ENCODE assay signal across 1 cellular context in the genomic region with DNA sequence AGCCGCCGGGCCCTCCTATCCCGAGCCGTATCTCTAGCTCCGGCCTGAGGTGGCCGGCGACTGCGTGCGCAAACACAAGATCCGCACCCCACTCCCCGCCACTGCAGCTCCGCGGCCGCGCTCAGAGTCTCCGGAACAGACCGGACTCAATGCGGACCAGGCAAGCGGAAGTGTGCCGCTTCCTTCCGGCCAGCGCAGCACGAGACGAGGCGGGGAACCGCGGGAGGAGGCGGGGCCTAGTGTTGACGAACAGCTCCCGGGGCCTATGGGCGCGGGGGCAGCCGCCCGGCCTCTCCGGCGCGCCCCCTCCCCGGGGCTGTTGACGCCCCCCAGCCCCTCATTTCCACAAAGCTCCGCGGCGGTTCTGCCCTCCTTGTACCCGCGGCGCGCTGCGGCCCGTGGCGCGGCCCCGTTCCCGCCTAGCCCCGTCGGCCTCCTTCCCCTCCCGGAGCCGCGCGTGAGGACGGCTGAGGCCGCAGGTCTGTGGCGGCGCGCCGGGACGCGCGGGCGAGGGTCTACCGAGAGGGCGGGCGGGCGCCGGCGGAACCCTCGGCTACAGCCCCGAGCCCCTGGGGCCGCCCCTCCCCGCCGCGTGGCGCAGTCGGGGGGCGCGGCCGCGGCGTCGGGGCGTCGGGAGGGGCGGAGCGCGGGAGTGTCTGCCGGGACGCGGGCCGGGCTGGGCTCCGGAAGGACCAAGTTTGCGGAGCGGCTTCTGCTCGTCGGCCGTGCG.
TF ChIP-seq lines count a peak whose summit lies in the region.

A gene with protein sequence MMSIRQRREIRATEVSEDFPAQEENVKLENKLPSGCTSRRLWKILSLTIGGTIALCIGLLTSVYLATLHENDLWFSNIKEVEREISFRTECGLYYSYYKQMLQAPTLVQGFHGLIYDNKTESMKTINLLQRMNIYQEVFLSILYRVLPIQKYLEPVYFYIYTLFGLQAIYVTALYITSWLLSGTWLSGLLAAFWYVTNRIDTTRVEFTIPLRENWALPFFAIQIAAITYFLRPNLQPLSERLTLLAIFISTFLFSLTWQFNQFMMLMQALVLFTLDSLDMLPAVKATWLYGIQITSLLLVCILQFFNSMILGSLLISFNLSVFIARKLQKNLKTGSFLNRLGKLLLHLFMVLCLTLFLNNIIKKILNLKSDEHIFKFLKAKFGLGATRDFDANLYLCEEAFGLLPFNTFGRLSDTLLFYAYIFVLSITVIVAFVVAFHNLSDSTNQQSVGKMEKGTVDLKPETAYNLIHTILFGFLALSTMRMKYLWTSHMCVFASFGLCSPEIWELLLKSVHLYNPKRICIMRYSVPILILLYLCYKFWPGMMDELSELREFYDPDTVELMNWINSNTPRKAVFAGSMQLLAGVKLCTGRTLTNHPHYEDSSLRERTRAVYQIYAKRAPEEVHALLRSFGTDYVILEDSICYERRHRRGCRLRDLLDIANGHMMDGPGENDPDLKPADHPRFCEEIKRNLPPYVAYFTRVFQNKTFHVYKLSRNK (plus strand): TSS at position 340 of the 730 bp plus-strand sequence. CDS start 2,484 bp downstream, outside the sequence.

TF ChIP-seq in HepG2, 621 proteins besides CTCF, POLR2A, EP300 and RAD21 (continued from another document):
- TF ChIP-seq, protein P1, sequence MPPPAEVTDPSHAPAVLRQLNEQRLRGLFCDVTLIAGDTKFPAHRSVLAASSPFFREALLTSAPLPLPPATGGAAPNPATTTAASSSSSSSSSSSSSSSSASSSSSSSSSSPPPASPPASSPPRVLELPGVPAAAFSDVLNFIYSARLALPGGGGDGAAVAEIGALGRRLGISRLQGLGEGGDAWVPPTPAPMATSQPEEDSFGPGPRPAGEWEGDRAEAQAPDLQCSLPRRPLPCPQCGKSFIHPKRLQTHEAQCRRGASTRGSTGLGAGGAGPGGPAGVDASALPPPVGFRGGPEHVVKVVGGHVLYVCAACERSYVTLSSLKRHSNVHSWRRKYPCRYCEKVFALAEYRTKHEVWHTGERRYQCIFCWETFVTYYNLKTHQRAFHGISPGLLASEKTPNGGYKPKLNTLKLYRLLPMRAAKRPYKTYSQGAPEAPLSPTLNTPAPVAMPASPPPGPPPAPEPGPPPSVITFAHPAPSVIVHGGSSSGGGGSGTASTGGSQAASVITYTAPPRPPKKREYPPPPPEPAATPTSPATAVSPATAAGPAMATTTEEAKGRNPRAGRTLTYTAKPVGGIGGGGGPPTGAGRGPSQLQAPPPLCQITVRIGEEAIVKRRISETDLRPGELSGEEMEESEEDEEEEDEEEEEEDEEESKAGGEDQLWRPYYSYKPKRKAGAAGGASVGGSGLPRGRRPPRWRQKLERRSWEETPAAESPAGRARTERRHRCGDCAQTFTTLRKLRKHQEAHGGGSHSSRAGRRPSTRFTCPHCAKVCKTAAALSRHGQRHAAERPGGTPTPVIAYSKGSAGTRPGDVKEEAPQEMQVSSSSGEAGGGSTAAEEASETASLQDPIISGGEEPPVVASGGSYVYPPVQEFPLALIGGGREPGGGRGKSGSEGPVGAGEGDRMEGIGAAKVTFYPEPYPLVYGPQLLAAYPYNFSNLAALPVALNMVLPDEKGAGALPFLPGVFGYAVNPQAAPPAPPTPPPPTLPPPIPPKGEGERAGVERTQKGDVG (CRISPR knock-in tag; IDR thresholded peaks at IDR 0.05; ENCODE audit: borderline replicate concordance): no peak
- TF ChIP-seq, protein P2, sequence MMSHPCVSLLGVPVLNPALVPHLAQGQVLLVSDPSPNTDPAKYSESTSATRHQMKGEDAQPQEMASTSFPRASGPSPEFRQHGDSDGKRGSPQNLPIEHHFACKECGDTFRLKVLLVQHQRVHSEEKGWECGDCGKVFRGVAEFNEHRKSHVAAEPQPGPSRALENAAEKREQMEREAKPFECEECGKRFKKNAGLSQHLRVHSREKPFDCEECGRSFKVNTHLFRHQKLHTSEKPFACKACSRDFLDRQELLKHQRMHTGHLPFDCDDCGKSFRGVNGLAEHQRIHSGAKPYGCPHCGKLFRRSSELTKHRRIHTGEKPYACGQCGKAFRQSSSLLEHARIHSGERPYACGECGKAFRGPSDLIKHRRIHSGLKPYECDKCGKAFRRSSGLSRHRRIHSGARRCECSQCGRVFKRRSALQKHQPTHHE (CRISPR knock-in tag; IDR thresholded peaks at IDR 0.05; ENCODE audit: borderline replicate concordance): peak; percentile 38; the same call in 1 of the 2 replicates
- TF ChIP-seq MXI1 (IDR thresholded peaks at IDR 0.05; ENCODE audit: borderline replicate concordance, low read depth, low read length) (peak; percentile 68; the same call in 1 of the 3 replicates), HOXA9 (CRISPR knock-in tag; IDR thresholded peaks at IDR 0.05; ENCODE audit: borderline replicate concordance) (0 out of 2 replicates have a peak, but pooled peaks have one; percentile 64), MIXL1 (CRISPR knock-in tag; IDR thresholded peaks at IDR 0.05) (peak; percentile 64; the same call in 1 of the 2 replicates), ERF (CRISPR knock-in tag; IDR thresholded peaks at IDR 0.05) (peak; percentile 100), ZNF253 (CRISPR knock-in tag; IDR thresholded peaks at IDR 0.05; ENCODE audit: borderline replicate concordance) (0 out of 2 replicates have a peak, but pooled peaks have one; percentile 65), ZNF207 (IDR thresholded peaks at IDR 0.05; ENCODE audit: borderline replicate concordance) (no peak), KLF6 (CRISPR knock-in tag; IDR thresholded peaks at IDR 0.05) (no peak), RBM22 (optimal IDR thresholded peaks at IDR 0.05; ENCODE audit: low read length) (no peak), ZNF121 (CRISPR knock-in tag; IDR thresholded peaks at IDR 0.05) (no peak), ZNF775 (CRISPR knock-in tag; IDR thresholded peaks at IDR 0.05; ENCODE audit: borderline replicate concordance) (no peak), ZNF749 (CRISPR knock-in tag; IDR thresholded peaks at IDR 0.05; ENCODE audit: borderline replicate concordance) (peak; percentile 70; the same call in 1 of the 2 replicates), ZNF17 (CRISPR knock-in tag; IDR thresholded peaks at IDR 0.05) (no peak), ZNF792 (CRISPR knock-in tag; IDR thresholded peaks at IDR 0.05) (peak; percentile 78), ZNF124 (CRISPR knock-in tag; IDR thresholded peaks at IDR 0.05) (peak; percentile 45; the same call in 1 of the 2 replicates), ZNF33B (CRISPR knock-in tag; IDR thresholded peaks at IDR 0.05) (no peak), HOXA7 (CRISPR knock-in tag; IDR thresholded peaks at IDR 0.05) (no peak), SALL1 (CRISPR knock-in tag; IDR thresholded peaks at IDR 0.05) (peak; percentile 50; the same call in 1 of the 2 replicates), ZNF446 (CRISPR knock-in tag; IDR thresholded peaks at IDR 0.05) (peak; percentile 71; the same call in 1 of the 2 replicates), RAD51 (IDR thresholded peaks at IDR 0.05; ENCODE audit: borderline replicate concordance) (no peak), STAG1 (CRISPR knock-in tag; IDR thresholded peaks at IDR 0.05) (peak; percentile 15), MAF1 (CRISPR knock-in tag; IDR thresholded peaks at IDR 0.05; ENCODE audit: borderline replicate concordance) (no peak), TEAD3 (CRISPR knock-in tag; optimal IDR thresholded peaks at IDR 0.05; ENCODE audit: borderline replicate concordance) (peak; percentile 36), JUNB (CRISPR knock-in tag; IDR thresholded peaks at IDR 0.05; ENCODE audit: borderline replicate concordance) (no peak), SETDB1 (CRISPR knock-in tag; IDR thresholded peaks at IDR 0.05; ENCODE audit: borderline replicate concordance) (no peak), TAF1 (CRISPR knock-in tag; IDR thresholded peaks at IDR 0.05) (peak; percentile 92), ZNF720 (CRISPR knock-in tag; IDR thresholded peaks at IDR 0.05) (no peak), YEATS2 (CRISPR knock-in tag; IDR thresholded peaks at IDR 0.05; ENCODE audit: borderline replicate concordance) (peak; percentile 86), MXD4 (CRISPR knock-in tag; IDR thresholded peaks at IDR 0.05) (0 out of 2 replicates have a peak, but pooled peaks have one; percentile 11), EEA1 (CRISPR knock-in tag; IDR thresholded peaks at IDR 0.05; ENCODE audit: borderline replicate concordance) (0 out of 2 replicates have a peak, but pooled peaks have one; percentile 17), SP2 (CRISPR knock-in tag; IDR thresholded peaks at IDR 0.05) (peak; percentile 95), GATA4 (IDR thresholded peaks at IDR 0.05; ENCODE audit: borderline replicate concordance, low read depth) (peak; percentile 78)
- TF ChIP-seq, protein P3, sequence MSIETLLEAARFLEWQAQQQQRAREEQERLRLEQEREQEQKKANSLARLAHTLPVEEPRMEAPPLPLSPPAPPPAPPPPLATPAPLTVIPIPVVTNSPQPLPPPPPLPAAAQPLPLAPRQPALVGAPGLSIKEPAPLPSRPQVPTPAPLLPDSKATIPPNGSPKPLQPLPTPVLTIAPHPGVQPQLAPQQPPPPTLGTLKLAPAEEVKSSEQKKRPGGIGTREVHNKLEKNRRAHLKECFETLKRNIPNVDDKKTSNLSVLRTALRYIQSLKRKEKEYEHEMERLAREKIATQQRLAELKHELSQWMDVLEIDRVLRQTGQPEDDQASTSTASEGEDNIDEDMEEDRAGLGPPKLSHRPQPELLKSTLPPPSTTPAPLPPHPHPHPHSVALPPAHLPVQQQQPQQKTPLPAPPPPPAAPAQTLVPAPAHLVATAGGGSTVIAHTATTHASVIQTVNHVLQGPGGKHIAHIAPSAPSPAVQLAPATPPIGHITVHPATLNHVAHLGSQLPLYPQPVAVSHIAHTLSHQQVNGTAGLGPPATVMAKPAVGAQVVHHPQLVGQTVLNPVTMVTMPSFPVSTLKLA (IDR thresholded peaks at IDR 0.05): peak; percentile 59
- TF ChIP-seq, protein P4, sequence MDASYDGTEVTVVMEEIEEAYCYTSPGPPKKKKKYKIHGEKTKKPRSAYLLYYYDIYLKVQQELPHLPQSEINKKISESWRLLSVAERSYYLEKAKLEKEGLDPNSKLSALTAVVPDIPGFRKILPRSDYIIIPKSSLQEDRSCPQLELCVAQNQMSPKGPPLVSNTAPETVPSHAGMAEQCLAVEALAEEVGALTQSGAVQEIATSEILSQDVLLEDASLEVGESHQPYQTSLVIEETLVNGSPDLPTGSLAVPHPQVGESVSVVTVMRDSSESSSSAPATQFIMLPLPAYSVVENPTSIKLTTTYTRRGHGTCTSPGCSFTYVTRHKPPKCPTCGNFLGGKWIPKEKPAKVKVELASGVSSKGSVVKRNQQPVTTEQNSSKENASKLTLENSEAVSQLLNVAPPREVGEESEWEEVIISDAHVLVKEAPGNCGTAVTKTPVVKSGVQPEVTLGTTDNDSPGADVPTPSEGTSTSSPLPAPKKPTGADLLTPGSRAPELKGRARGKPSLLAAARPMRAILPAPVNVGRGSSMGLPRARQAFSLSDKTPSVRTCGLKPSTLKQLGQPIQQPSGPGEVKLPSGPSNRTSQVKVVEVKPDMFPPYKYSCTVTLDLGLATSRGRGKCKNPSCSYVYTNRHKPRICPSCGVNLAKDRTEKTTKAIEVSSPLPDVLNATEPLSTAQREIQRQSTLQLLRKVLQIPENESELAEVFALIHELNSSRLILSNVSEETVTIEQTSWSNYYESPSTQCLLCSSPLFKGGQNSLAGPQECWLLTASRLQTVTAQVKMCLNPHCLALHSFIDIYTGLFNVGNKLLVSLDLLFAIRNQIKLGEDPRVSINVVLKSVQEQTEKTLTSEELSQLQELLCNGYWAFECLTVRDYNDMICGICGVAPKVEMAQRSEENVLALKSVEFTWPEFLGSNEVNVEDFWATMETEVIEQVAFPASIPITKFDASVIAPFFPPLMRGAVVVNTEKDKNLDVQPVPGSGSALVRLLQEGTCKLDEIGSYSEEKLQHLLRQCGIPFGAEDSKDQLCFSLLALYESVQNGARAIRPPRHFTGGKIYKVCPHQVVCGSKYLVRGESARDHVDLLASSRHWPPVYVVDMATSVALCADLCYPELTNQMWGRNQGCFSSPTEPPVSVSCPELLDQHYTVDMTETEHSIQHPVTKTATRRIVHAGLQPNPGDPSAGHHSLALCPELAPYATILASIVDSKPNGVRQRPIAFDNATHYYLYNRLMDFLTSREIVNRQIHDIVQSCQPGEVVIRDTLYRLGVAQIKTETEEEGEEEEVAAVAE (CRISPR knock-in tag; IDR thresholded peaks at IDR 0.05; ENCODE audit: borderline replicate concordance): peak; percentile 84
- TF ChIP-seq, protein P5, sequence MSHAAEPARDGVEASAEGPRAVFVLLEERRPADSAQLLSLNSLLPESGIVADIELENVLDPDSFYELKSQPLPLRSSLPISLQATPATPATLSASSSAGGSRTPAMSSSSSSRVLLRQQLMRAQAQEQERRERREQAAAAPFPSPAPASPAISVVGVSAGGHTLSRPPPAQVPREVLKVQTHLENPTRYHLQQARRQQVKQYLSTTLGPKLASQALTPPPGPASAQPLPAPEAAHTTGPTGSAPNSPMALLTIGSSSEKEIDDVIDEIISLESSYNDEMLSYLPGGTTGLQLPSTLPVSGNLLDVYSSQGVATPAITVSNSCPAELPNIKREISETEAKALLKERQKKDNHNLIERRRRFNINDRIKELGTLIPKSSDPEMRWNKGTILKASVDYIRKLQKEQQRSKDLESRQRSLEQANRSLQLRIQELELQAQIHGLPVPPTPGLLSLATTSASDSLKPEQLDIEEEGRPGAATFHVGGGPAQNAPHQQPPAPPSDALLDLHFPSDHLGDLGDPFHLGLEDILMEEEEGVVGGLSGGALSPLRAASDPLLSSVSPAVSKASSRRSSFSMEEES (CRISPR knock-in tag; IDR thresholded peaks at IDR 0.05): peak; percentile 73
- TF ChIP-seq, protein P6, sequence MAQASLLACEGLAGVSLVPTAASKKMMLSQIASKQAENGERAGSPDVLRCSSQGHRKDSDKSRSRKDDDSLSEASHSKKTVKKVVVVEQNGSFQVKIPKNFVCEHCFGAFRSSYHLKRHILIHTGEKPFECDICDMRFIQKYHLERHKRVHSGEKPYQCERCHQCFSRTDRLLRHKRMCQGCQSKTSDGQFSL (CRISPR knock-in tag; IDR thresholded peaks at IDR 0.05): no peak
- TF ChIP-seq, protein P7, sequence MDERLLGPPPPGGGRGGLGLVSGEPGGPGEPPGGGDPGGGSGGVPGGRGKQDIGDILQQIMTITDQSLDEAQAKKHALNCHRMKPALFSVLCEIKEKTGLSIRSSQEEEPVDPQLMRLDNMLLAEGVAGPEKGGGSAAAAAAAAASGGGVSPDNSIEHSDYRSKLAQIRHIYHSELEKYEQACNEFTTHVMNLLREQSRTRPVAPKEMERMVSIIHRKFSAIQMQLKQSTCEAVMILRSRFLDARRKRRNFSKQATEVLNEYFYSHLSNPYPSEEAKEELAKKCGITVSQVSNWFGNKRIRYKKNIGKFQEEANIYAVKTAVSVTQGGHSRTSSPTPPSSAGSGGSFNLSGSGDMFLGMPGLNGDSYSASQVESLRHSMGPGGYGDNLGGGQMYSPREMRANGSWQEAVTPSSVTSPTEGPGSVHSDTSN (CRISPR knock-in tag; IDR thresholded peaks at IDR 0.05): peak; percentile 90
- TF ChIP-seq, protein P8, sequence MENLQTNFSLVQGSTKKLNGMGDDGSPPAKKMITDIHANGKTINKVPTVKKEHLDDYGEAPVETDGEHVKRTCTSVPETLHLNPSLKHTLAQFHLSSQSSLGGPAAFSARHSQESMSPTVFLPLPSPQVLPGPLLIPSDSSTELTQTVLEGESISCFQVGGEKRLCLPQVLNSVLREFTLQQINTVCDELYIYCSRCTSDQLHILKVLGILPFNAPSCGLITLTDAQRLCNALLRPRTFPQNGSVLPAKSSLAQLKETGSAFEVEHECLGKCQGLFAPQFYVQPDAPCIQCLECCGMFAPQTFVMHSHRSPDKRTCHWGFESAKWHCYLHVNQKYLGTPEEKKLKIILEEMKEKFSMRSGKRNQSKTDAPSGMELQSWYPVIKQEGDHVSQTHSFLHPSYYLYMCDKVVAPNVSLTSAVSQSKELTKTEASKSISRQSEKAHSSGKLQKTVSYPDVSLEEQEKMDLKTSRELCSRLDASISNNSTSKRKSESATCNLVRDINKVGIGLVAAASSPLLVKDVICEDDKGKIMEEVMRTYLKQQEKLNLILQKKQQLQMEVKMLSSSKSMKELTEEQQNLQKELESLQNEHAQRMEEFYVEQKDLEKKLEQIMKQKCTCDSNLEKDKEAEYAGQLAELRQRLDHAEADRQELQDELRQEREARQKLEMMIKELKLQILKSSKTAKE (CRISPR knock-in tag; IDR thresholded peaks at IDR 0.05; ENCODE audit: borderline replicate concordance): peak; percentile 64
